Comparison of ENCODE assay signal across 1 cellular context in genomic region chr13:26678796-26679195, GRCh38.
TF ChIP-seq lines count a peak whose summit lies in the region.

No MANE protein-coding gene starts in this region.

TF ChIP-seq in H1, 55 proteins besides CTCF, POLR2A, EP300 and RAD21 (continued from another document):
- TF ChIP-seq SRF (IDR thresholded peaks at IDR 0.05; ENCODE audit: low read depth, low read length) (no peak), RXRA (IDR thresholded peaks at IDR 0.05; ENCODE audit: insufficient read depth, low read depth, low read length) (no peak), SUZ12 (IDR thresholded peaks at IDR 0.05; ENCODE audit: low read length) (no peak), TAF7 (optimal IDR thresholded peaks at IDR 0.05; ENCODE audit: borderline replicate concordance, low read depth, low read length) (no peak), RNF2 (IDR thresholded peaks at IDR 0.05; ENCODE audit: borderline replicate concordance, low read depth, low read length, missing control alignments, poor library complexity, severe bottlenecking) (no peak), ATF3 (IDR thresholded peaks at IDR 0.05; ENCODE audit: insufficient read depth, low read depth, low read length) (no peak)
